ENCODE assay signal across 12 cellular contexts in the genomic region with DNA sequence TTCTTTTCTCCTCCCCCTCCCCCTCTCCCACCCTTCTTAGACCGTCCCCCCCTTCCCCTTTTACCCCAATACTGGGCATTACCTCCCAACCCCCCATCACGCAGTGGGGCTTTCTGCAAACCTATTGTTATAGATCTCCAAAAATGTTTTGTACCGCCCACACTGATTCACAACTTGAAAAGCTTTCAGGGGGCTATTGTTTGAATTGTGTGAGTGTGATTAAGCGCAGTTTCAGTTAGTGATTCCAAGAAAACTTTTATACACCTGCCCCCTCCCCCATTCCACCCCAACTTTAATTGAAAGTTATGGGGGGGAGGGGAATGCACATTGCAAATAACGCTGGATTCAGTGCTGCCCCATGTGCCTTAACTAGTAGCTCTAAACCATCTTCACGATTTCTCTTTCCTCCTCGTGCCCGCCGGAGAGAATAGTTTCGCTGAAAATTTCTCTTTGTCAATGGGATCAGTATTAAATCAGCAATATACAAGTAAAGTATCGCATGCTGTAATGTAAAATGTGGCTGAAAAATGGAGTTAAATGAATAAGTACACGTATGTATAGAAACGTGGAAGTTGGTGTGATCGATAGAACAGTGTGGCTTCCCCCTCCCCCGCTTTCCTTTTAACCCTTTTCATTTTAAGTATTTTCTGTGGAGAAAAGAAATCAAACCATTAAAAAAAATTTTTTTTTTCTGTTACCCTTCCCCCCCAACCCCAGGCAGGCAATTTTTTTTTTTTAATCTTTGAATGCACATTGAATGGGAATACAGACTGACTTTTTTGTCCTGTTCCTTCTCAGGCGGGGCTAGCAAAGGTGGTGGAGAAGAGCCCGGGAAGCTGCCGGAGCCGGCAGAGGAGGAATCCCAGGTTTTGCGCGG. TPM values are rescaled to one million over a fixed set of nuclear protein-coding genes. Genes with fewer than 3 reads are reported as not detected.
DNase-seq lines count a peak whose midpoint lies in the region; ATAC-seq and TF ChIP-seq lines count a peak whose summit lies in the region.
"Had no signal": no experiment of that assay in that cellular context is flagged by ENCODE, and none has a peak within 500 bp of the region (broad histone marks: within the 10 kb centered on the region; RNA-seq: fewer than 3 reads in every experiment).

No MANE protein-coding gene starts in this region.

- in situ Hi-C loops in HAP-1 (cut with MboI; ENCODE audit: low sequenced_read_pairs), result no loop called here

- H3K4me3 ChIP-seq in HAP-1 (peak overlapping the region; percentile 47), left lung (no peak overlapping the region)
- H3K4me3 ChIP-seq: right atrium auricular region had no signal

- TF ChIP-seq CTCF in nephron progenitor cell (IDR thresholded peaks at IDR 0.05) (no peak), RWPE1 (conservative IDR thresholded peaks at IDR 0.05; ENCODE audit: low read depth) (no peak), left lung (IDR thresholded peaks at IDR 0.05) (no peak)

- H3K9me3 ChIP-seq in HAP-1, result no peaks in the 10 kb centered on the region
- no peaks in the 10 kb centered on the region for H3K9me3 ChIP-seq in left lung

- peak overlapping the region; percentile 54 for H3K4me3 Mint-ChIP-seq in activated naive CD8-positive, alpha-beta T cell treated with anti-CD3 and anti-CD28 coated beads, Interleukin-2, amount 10 ng/mL, durations not matched to agents 7 days and 5 days
- H3K4me3 Mint-ChIP-seq in nephron progenitor cell, result peak overlapping the region; percentile 99

- no peak overlapping the region for H3K27ac Mint-ChIP-seq in activated naive CD8-positive, alpha-beta T cell treated with anti-CD3 and anti-CD28 coated beads, Interleukin-2, amount 10 ng/mL, durations not matched to agents 7 days and 5 days
- H3K27ac Mint-ChIP-seq in nephron progenitor cell, result peak overlapping the region; percentile 100

- H3K4me1 ChIP-seq in HAP-1 (peaks cover 24% of the 10 kb centered on the region), left lung (no peaks in the 10 kb centered on the region)

- POLR2A ChIA-PET in activated naive CD8-positive, alpha-beta T cell treated with anti-CD3 and anti-CD28 coated beads, Interleukin-2, amount 10 ng/mL, durations not matched to agents 7 days and 5 days (lab: Charles Lee), result no interaction called here
- POLR2A ChIA-PET in RWPE1 (lab: Yijun Ruan, JAX; ENCODE audit: low non-redundant PET), result no interaction called here

- H3K4me1 Mint-ChIP-seq in activated naive CD8-positive, alpha-beta T cell treated with anti-CD3 and anti-CD28 coated beads, Interleukin-2, amount 10 ng/mL, durations not matched to agents 7 days and 5 days, result peaks cover 14% of the 10 kb centered on the region
- peaks cover 41% of the 10 kb centered on the region for H3K4me1 Mint-ChIP-seq in nephron progenitor cell

- H3K27ac ChIP-seq in RWPE1 (no peak overlapping the region), left lung (no peak overlapping the region)
- H3K27ac ChIP-seq: epithelial cell of prostate, right atrium auricular region, WERI-Rb-1 had no signal

- no peak for ATAC-seq in activated naive CD8-positive, alpha-beta T cell treated with anti-CD3 and anti-CD28 coated beads, Interleukin-2, amount 10 ng/mL, durations not matched to agents 7 days and 5 days (ENCODE audit: low read depth)
- ATAC-seq in left lung, result no peak
- ATAC-seq: left ventricle myocardium superior had no signal

- H3K9me3 Mint-ChIP-seq in activated naive CD8-positive, alpha-beta T cell treated with anti-CD3 and anti-CD28 coated beads, Interleukin-2, amount 10 ng/mL, durations not matched to agents 7 days and 5 days, result peaks cover 5% of the 10 kb centered on the region
- H3K9me3 Mint-ChIP-seq in nephron progenitor cell, result no peaks in the 10 kb centered on the region

- H3K36me3 ChIP-seq in HAP-1 (replicated peaks) (no peaks in the 10 kb centered on the region), left lung (no peaks in the 10 kb centered on the region)
- H3K36me3 ChIP-seq: right atrium auricular region, WERI-Rb-1 had no signal

- peak; percentile 76 to 83 for DNase-seq in HAP-1 (ENCODE audit: low spot score in 2 of 2)
- DNase-seq in NCI-H2227 (lab: John Stamatoyannopoulos, UW; ENCODE audit: unreplicated experiment), result peak; percentile 50
- DNase-seq in activated naive CD8-positive, alpha-beta T cell treated with anti-CD3 and anti-CD28 coated beads, Interleukin-2, amount 10 ng/mL, durations not matched to agents 7 days and 5 days, result no peak
- DNase-seq in nephron progenitor cell, result peak; percentile 25
- no peak for DNase-seq in RWPE1 (ENCODE audit: low spot score)
- no peak for DNase-seq in left lung
- no peak for DNase-seq in AG20443 (ENCODE audit: low spot score)
- DNase-seq: left ventricle myocardium superior, WERI-Rb-1 had no signal

- peaks cover 71% of the 10 kb centered on the region for H3K27me3 Mint-ChIP-seq in activated naive CD8-positive, alpha-beta T cell treated with anti-CD3 and anti-CD28 coated beads, Interleukin-2, amount 10 ng/mL, durations not matched to agents 7 days and 5 days
- no peaks in the 10 kb centered on the region for H3K27me3 Mint-ChIP-seq in nephron progenitor cell (ENCODE audit: low read depth, poor library complexity)

- no peaks in the 10 kb centered on the region for H3K27me3 ChIP-seq in HAP-1 (ENCODE audit: low read depth)
- H3K27me3 ChIP-seq in left lung, result peaks cover 83 to 86% of the 10 kb centered on the region in 2 donors

- intact Hi-C loops in left lung (cut with DNase I), result no loop called here

- H3K36me3 Mint-ChIP-seq in activated naive CD8-positive, alpha-beta T cell treated with anti-CD3 and anti-CD28 coated beads, Interleukin-2, amount 10 ng/mL, durations not matched to agents 7 days and 5 days, result peaks cover 5% of the 10 kb centered on the region
- peaks cover 12% of the 10 kb centered on the region for H3K36me3 Mint-ChIP-seq in nephron progenitor cell (ENCODE audit: low read depth)

- CTCF ChIA-PET in RWPE1 (lab: Yijun Ruan, JAX), result no interaction called here

RNA-seq across cellular contexts. Expression of a gene that starts 0.6 kb away (rescaled TPM):
- total RNA-seq in activated naive CD8-positive, alpha-beta T cell treated with anti-CD3 and anti-CD28 coated beads, Interleukin-2, amount 10 ng/mL, durations not matched to agents 7 days and 5 days, result not detected
- total RNA-seq in left lung, result not detected
- total RNA-seq: left ventricle myocardium superior, NCI-H460, right atrium auricular region had no signal

Comparison
In these comparisons a context has a peak if more than half of its experiments do, and no peak if none do; other contexts are left out.
1. DNase-seq: peak in HAP-1 (2 of 2), NCI-H2227 (single experiment) and nephron progenitor cell (single experiment); none in activated naive CD8-positive, alpha-beta T cell treated with anti-CD3 and anti-CD28 coated beads, Interleukin-2, amount 10 ng/mL, durations not matched to agents 7 days and 5 days (single experiment), RWPE1 (single experiment), left lung (0 of 2) and AG20443 (single experiment).